17 cellular contexts compared by ENCODE assay signal in genomic region chr7:23009303-23009702, GRCh38.
"Had no signal": no experiment of that assay in that cellular context is flagged by ENCODE, and none has a peak within 500 bp of the region (broad histone marks: within the 10 kb centered on the region; RNA-seq: fewer than 3 reads in every experiment).

No MANE protein-coding gene starts in this region.

- H3K27ac Mint-ChIP-seq: activated CD8-positive, alpha-beta T cell treated with anti-CD3 and anti-CD28 coated beads, Interleukin-2, amount 10 ng/mL, durations not matched to agents 7 days and 5 days; natural killer cell; WTC11 had no signal

- ATAC-seq: activated CD8-positive, alpha-beta T cell treated with anti-CD3 and anti-CD28 coated beads, Interleukin-2, amount 10 ng/mL, durations not matched to agents 7 days and 5 days; body of pancreas; esophagus mucosa; foreskin keratinocyte; left colon; natural killer cell; psoas muscle; right lobe of liver; upper lobe of right lung; WTC11 had no signal

- H3K36me3 Mint-ChIP-seq: natural killer cell, WTC11 had no signal

- H3K9me3 Mint-ChIP-seq: natural killer cell, WTC11 had no signal

- H3K36me3 ChIP-seq: right lobe of liver, upper lobe of right lung had no signal

- DNase-seq: activated CD4-positive, alpha-beta T cell treated with anti-CD3 and anti-CD28 coated beads for 48 hours; activated CD8-positive, alpha-beta T cell treated with anti-CD3 and anti-CD28 coated beads, Interleukin-2, amount 10 ng/mL, durations not matched to agents 7 days and 5 days; activated naive CD4-positive, alpha-beta T cell treated with Interleukin-2 at 50 U/mL for 16 hours; body of pancreas; dorsolateral prefrontal cortex; foreskin keratinocyte; left colon; natural killer cell; nucleus accumbens; psoas muscle; right lobe of liver; stimulated activated CD4-positive, alpha-beta T cell treated with anti-CD3 and anti-CD28 coated beads, Interleukin-2, amount 100 ng/mL, for 24 hours; stimulated activated naive CD4-positive, alpha-beta T cell; T-helper 1 cell; upper lobe of right lung had no signal

- H3K4me3 Mint-ChIP-seq: activated CD8-positive, alpha-beta T cell treated with anti-CD3 and anti-CD28 coated beads, Interleukin-2, amount 10 ng/mL, durations not matched to agents 7 days and 5 days; natural killer cell; WTC11 had no signal

- H3K27ac ChIP-seq: body of pancreas, foreskin keratinocyte, psoas muscle, right lobe of liver, upper lobe of right lung had no signal

- H3K4me3 ChIP-seq: body of pancreas, dorsolateral prefrontal cortex, psoas muscle, right lobe of liver, upper lobe of right lung had no signal

- H3K9me3 ChIP-seq: body of pancreas, psoas muscle, right lobe of liver, upper lobe of right lung had no signal

- H3K27me3 ChIP-seq: body of pancreas, dorsolateral prefrontal cortex, foreskin keratinocyte, right lobe of liver, upper lobe of right lung had no signal
